In genomic region chr3:105647047-105647446, GRCh38 we compare ENCODE assay signal across 10 cellular contexts.
DNase-seq lines count a peak whose midpoint lies in the region; ATAC-seq and TF ChIP-seq lines count a peak whose summit lies in the region.
"Had no signal": no experiment of that assay in that cellular context is flagged by ENCODE, and none has a peak within 500 bp of the region (broad histone marks: within the 10 kb centered on the region; RNA-seq: fewer than 3 reads in every experiment).

No MANE protein-coding gene starts in this region.

- H3K27me3 Mint-ChIP-seq in stimulated activated naive CD8-positive, alpha-beta T cell treated with anti-CD3 and anti-CD28 coated beads, Interleukin-15, amount 100 ng/mL, for 72 hours, result peaks cover 8% of the 10 kb centered on the region
- H3K27me3 Mint-ChIP-seq in activated CD4-positive, alpha-beta memory T cell treated with anti-CD3 and anti-CD28 coated beads for 36 hours, result no peaks in the 10 kb centered on the region

- intact Hi-C loops in activated CD4-positive, alpha-beta memory T cell treated with anti-CD3 and anti-CD28 coated beads for 36 hours (cut with micrococcal nuclease), result no loop called here

- H3K36me3 Mint-ChIP-seq in activated CD4-positive, alpha-beta memory T cell treated with anti-CD3 and anti-CD28 coated beads for 36 hours, result no peaks in the 10 kb centered on the region

- POLR2A ChIA-PET in activated CD4-positive, alpha-beta memory T cell treated with anti-CD3 and anti-CD28 coated beads for 36 hours (lab: Charles Lee), result no interaction called here

- no peak for DNase-seq in stimulated activated naive CD8-positive, alpha-beta T cell treated with anti-CD3 and anti-CD28 coated beads, Interleukin-15, Interleukin-2, amounts not matched to agents 100 U/mL and 50 U/mL, for 24 hours
- no peak for DNase-seq in stimulated activated naive CD8-positive, alpha-beta T cell treated with anti-CD3 and anti-CD28 coated beads, Interleukin-15, amount 100 ng/mL, for 72 hours
- DNase-seq in RKO (ENCODE audit: low spot score) (peak; percentile 91), GM10266 (ENCODE audit: extremely low spot score) (no peak), NCI-H774 (lab: John Stamatoyannopoulos, UW) (no peak), NCI-H524 treated with DMSO at 0.1 percent for 48 hours (lab: John Stamatoyannopoulos, UW) (no peak)
- no peak for DNase-seq in activated CD4-positive, alpha-beta memory T cell treated with anti-CD3 and anti-CD28 coated beads for 36 hours
- DNase-seq: DMS79 had no signal

- peak overlapping the region in 1 of 2 donors; percentile 12 for H3K27ac Mint-ChIP-seq in stimulated activated naive CD8-positive, alpha-beta T cell treated with anti-CD3 and anti-CD28 coated beads, Interleukin-15, amount 100 ng/mL, for 72 hours
- H3K27ac Mint-ChIP-seq in activated CD4-positive, alpha-beta memory T cell treated with anti-CD3 and anti-CD28 coated beads for 36 hours, result no peak overlapping the region

- TF ChIP-seq CTCF in GM10266 (IDR thresholded peaks at IDR 0.05; ENCODE audit: control insufficient read depth, insufficient read depth, low read depth, missing control alignments), result no peak

- CTCF ChIA-PET in activated CD4-positive, alpha-beta memory T cell treated with anti-CD3 and anti-CD28 coated beads for 36 hours (lab: Charles Lee), result no interaction called here

- H3K4me3 Mint-ChIP-seq in stimulated activated naive CD8-positive, alpha-beta T cell treated with anti-CD3 and anti-CD28 coated beads, Interleukin-15, amount 100 ng/mL, for 72 hours, result no peak overlapping the region
- no peak overlapping the region for H3K4me3 Mint-ChIP-seq in activated CD4-positive, alpha-beta memory T cell treated with anti-CD3 and anti-CD28 coated beads for 36 hours
- H3K4me3 Mint-ChIP-seq: neural crest cell had no signal

- peak; percentile 63 for ATAC-seq in stimulated activated naive CD8-positive, alpha-beta T cell treated with anti-CD3 and anti-CD28 coated beads, Interleukin-15, Interleukin-2, amounts not matched to agents 100 U/mL and 50 U/mL, for 24 hours
- ATAC-seq in stimulated activated naive CD8-positive, alpha-beta T cell treated with anti-CD3 and anti-CD28 coated beads, Interleukin-15, amount 100 ng/mL, for 72 hours, result no peak
- peak; percentile 56 for ATAC-seq in esophagus mucosa

- no peaks in the 10 kb centered on the region for H3K9me3 Mint-ChIP-seq in stimulated activated naive CD8-positive, alpha-beta T cell treated with anti-CD3 and anti-CD28 coated beads, Interleukin-15, amount 100 ng/mL, for 72 hours
- H3K9me3 Mint-ChIP-seq in activated CD4-positive, alpha-beta memory T cell treated with anti-CD3 and anti-CD28 coated beads for 36 hours, result no peaks in the 10 kb centered on the region

- no peaks in the 10 kb centered on the region for H3K4me1 Mint-ChIP-seq in stimulated activated naive CD8-positive, alpha-beta T cell treated with anti-CD3 and anti-CD28 coated beads, Interleukin-15, amount 100 ng/mL, for 72 hours
- no peaks in the 10 kb centered on the region for H3K4me1 Mint-ChIP-seq in activated CD4-positive, alpha-beta memory T cell treated with anti-CD3 and anti-CD28 coated beads for 36 hours (ENCODE audit: low read depth)
